Comparison of ENCODE assay signal across 8 cellular contexts in the genomic region with DNA sequence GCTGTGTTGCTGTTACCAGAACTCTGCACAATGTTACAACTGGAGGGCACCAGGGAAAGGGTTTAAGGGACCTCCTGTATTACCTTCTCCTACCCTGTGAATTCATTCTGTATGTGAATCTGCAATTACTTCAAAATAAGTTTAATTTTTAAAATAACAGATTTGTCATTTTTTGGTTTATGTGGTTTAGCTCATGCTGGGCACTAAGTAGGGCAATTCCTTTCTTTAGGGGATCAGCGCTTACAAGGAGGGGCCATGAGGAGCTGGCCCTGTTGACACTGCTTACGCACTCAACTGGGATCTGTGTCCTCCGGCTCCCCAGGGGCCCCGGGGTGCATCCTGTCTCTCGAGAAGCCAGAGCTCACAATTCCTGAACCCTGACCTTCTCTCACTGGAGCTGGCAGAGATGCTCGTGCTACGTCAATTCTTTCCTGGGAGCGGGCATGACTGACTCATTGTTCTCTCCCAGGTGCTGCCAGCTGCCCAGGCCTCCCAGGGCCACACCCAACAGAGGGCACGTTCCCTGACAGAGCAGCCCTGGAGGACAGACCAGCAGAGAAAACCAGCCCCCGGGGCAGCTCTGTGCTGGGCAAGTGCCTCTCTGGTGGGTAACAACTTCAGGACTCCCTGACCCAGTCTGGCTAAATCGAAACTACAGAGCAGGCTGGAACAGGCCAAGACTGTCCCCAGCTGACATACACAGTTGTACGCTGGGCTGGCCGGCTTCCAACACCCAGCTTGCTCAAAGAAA. TPM values are rescaled to one million over a fixed set of nuclear protein-coding genes. Genes with fewer than 3 reads are reported as not detected.
A peak's percentile ranks its signal among the peaks of the same experiment; 100 is the strongest.
DNase-seq lines count a peak whose midpoint lies in the region; ATAC-seq and TF ChIP-seq lines count a peak whose summit lies in the region.

No MANE protein-coding gene starts in this region.

- no peak for TF ChIP-seq CTCF in epithelial cell of proximal tubule (conservative IDR thresholded peaks at IDR 0.05; ENCODE audit: low read depth, low read length)

- no peaks in the 10 kb centered on the region for H3K9me3 ChIP-seq in muscle layer of duodenum (ENCODE audit: control insufficient read depth in 1 of 2, low read length in 2 of 2)

- DNase-seq in NCI-H226 (peak; percentile 82), epithelial cell of proximal tubule (ENCODE audit: low read depth) (peak; percentile 57), NCI-H1048 (lab: John Stamatoyannopoulos, UW) (no peak), NCI-H510A treated with DMSO at 0.1 percent for 48 hours (lab: John Stamatoyannopoulos, UW) (no peak)

- H3K4me3 ChIP-seq in ACC112 (ENCODE audit: low read depth, low read length) (peak overlapping the region; percentile 66), epithelial cell of proximal tubule (ENCODE audit: low read depth, low read length) (peak overlapping the region; percentile 10), muscle layer of duodenum (ENCODE audit: low read depth in 1 of 2, low read length in 2 of 2) (peak overlapping the region in 1 of 2 donors; percentile 38)

- H3K79me2 ChIP-seq in ACC112 (ENCODE audit: control insufficient read depth, insufficient read depth, low read length, unreplicated experiment): peaks cover 92% of the 10 kb centered on the region

- no peaks in the 10 kb centered on the region for H3K27me3 ChIP-seq in ACC112 (ENCODE audit: insufficient read depth, low read length)
- H3K27me3 ChIP-seq in muscle layer of duodenum (ENCODE audit: low read depth, low read length): no peaks in the 10 kb centered on the region

- no peak overlapping the region for H2AFZ ChIP-seq in ACC112 (ENCODE audit: low read length, unreplicated experiment)

- H3K4me1 ChIP-seq in ACC112 (ENCODE audit: control insufficient read depth, insufficient read depth, low read length, unreplicated experiment) (peaks cover 31% of the 10 kb centered on the region), muscle layer of duodenum (ENCODE audit: control insufficient read depth in 1 of 2, insufficient read depth in 2 of 2, low read length in 2 of 2) (peaks cover 29 to 55% of the 10 kb centered on the region in 2 donors)

- H3K27ac ChIP-seq in ACC112 (ENCODE audit: low read depth, low read length) (peak overlapping the region; percentile 95), muscle layer of duodenum (ENCODE audit: low read length) (peak overlapping the region; percentile 87)

- H3K36me3 ChIP-seq in ACC112 (ENCODE audit: insufficient read depth, low read length) (no peaks in the 10 kb centered on the region; the same call in 1 of the 2 replicates), muscle layer of duodenum (ENCODE audit: control insufficient read depth in 1 of 2, insufficient read depth in 2 of 2, low read length in 2 of 2) (no peaks in the 10 kb centered on the region)

- ATAC-seq in HG03095 (IDR thresholded peaks at IDR 0.05; ENCODE audit: unreplicated experiment) (no peak), HG03354 (IDR thresholded peaks at IDR 0.05; ENCODE audit: poor library complexity, severe bottlenecking, unreplicated experiment) (no peak)

RNA-seq across cellular contexts. Expression of a gene that starts 36.8 kb away (rescaled TPM):
- total RNA-seq in epithelial cell of proximal tubule: 57.3 and 106 TPM in 2 replicates

Comparison
In these comparisons a context has a peak if more than half of its experiments do, and no peak if none do; other contexts are left out.
1. DNase-seq: peak in NCI-H226 (single experiment) and epithelial cell of proximal tubule (single experiment); none in NCI-H1048 (single experiment) and NCI-H510A treated with DMSO at 0.1 percent for 48 hours (single experiment).